In the genomic region with DNA sequence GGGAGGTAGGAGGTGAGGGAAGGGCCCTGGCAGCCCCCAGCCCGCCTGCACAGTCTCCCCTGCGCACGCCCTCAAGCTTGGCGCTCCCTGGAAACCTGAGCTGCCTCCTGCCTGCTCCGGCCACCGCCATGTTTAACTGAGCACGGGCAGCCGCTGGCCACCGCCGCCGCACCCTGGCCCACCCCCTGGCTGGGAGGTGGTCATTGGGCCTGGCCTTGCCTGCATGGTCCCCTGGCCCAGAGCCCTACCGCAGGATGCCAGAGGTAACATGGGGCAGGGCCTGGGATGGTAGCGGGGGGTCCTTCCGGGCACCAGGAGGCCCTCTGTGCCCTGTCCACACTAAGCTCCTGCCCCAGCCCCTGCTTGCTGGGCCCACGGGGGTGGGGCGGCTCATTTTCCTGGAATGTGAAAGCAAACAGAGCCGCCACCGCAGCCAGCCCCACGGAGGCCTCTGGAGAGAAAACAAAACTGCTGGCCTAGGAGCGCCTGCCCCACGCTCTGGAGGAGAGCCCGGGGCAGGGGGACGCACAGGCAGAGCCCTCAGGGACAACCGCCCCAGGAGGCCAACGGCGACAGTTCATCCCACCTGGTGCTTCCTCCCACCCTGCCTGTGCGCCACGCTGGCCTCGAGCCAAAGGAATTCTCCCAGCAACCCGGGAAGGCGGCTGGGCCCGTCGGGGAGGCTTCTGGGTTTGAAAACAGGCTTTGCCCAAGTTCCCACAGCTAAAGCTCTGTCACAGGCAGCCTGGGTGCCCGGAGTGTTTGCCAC, we compare ENCODE assay signal across 1 cellular context.
TF ChIP-seq lines count a peak whose summit lies in the region.

No MANE protein-coding gene starts in this region.

TF ChIP-seq in HepG2, 621 proteins besides CTCF, POLR2A, EP300 and RAD21 (continued from another document and continues in another):
- TF ChIP-seq, protein P1, sequence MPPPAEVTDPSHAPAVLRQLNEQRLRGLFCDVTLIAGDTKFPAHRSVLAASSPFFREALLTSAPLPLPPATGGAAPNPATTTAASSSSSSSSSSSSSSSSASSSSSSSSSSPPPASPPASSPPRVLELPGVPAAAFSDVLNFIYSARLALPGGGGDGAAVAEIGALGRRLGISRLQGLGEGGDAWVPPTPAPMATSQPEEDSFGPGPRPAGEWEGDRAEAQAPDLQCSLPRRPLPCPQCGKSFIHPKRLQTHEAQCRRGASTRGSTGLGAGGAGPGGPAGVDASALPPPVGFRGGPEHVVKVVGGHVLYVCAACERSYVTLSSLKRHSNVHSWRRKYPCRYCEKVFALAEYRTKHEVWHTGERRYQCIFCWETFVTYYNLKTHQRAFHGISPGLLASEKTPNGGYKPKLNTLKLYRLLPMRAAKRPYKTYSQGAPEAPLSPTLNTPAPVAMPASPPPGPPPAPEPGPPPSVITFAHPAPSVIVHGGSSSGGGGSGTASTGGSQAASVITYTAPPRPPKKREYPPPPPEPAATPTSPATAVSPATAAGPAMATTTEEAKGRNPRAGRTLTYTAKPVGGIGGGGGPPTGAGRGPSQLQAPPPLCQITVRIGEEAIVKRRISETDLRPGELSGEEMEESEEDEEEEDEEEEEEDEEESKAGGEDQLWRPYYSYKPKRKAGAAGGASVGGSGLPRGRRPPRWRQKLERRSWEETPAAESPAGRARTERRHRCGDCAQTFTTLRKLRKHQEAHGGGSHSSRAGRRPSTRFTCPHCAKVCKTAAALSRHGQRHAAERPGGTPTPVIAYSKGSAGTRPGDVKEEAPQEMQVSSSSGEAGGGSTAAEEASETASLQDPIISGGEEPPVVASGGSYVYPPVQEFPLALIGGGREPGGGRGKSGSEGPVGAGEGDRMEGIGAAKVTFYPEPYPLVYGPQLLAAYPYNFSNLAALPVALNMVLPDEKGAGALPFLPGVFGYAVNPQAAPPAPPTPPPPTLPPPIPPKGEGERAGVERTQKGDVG (CRISPR knock-in tag; IDR thresholded peaks at IDR 0.05; ENCODE audit: borderline replicate concordance), result peak; percentile 88
- TF ChIP-seq SP1 (IDR thresholded peaks at IDR 0.05) (no peak), SP1 (CRISPR knock-in tag; IDR thresholded peaks at IDR 0.05) (peak; percentile 18; the same call in 1 of the 2 replicates), ZNF7 (CRISPR knock-in tag; IDR thresholded peaks at IDR 0.05) (no peak), ZKSCAN1 (IDR thresholded peaks at IDR 0.05; ENCODE audit: low read length) (no peak), ZNF446 (CRISPR knock-in tag; IDR thresholded peaks at IDR 0.05) (no peak), ZNF451 (CRISPR knock-in tag; IDR thresholded peaks at IDR 0.05) (peak; percentile 71; the same call in 1 of the 2 replicates), XRCC5 (optimal IDR thresholded peaks at IDR 0.05; ENCODE audit: low read length) (peak; percentile 47), ZNF552 (CRISPR knock-in tag; IDR thresholded peaks at IDR 0.05; ENCODE audit: borderline replicate concordance) (no peak), KLF9 (CRISPR knock-in tag; IDR thresholded peaks at IDR 0.05; ENCODE audit: low read depth) (no peak), MED13 (CRISPR knock-in tag; IDR thresholded peaks at IDR 0.05) (0 out of 2 replicates have a peak, but pooled peaks have one; percentile 66), SALL2 (CRISPR knock-in tag; IDR thresholded peaks at IDR 0.05) (peak; percentile 32; the same call in 1 of the 2 replicates), ZNF720 (CRISPR knock-in tag; IDR thresholded peaks at IDR 0.05) (no peak), ZNF224 (CRISPR knock-in tag; IDR thresholded peaks at IDR 0.05) (no peak), XBP1 (CRISPR knock-in tag; IDR thresholded peaks at IDR 0.05) (no peak), CCAR2 (optimal IDR thresholded peaks at IDR 0.05; ENCODE audit: low read depth, low read length) (peak; percentile 83), RFX3 (CRISPR knock-in tag; IDR thresholded peaks at IDR 0.05) (0 out of 2 replicates have a peak, but pooled peaks have one; percentile 37), MED8 (CRISPR knock-in tag; IDR thresholded peaks at IDR 0.05; ENCODE audit: insufficient replicate concordance) (peak; percentile 85), ZNF136 (CRISPR knock-in tag; IDR thresholded peaks at IDR 0.05; ENCODE audit: low read depth) (0 out of 2 replicates have a peak, but pooled peaks have one; percentile 44), ELF4 (CRISPR knock-in tag; IDR thresholded peaks at IDR 0.05; ENCODE audit: borderline replicate concordance) (no peak; the same call in 1 of the 2 replicates), ZMAT3 (CRISPR knock-in tag; conservative IDR thresholded peaks at IDR 0.05) (peak; percentile 73; the same call in 1 of the 2 replicates), MZF1 (CRISPR knock-in tag; IDR thresholded peaks at IDR 0.05; ENCODE audit: borderline replicate concordance) (no peak)
- TF ChIP-seq, protein P2, sequence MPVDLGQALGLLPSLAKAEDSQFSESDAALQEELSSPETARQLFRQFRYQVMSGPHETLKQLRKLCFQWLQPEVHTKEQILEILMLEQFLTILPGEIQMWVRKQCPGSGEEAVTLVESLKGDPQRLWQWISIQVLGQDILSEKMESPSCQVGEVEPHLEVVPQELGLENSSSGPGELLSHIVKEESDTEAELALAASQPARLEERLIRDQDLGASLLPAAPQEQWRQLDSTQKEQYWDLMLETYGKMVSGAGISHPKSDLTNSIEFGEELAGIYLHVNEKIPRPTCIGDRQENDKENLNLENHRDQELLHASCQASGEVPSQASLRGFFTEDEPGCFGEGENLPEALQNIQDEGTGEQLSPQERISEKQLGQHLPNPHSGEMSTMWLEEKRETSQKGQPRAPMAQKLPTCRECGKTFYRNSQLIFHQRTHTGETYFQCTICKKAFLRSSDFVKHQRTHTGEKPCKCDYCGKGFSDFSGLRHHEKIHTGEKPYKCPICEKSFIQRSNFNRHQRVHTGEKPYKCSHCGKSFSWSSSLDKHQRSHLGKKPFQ (CRISPR knock-in tag; IDR thresholded peaks at IDR 0.05; ENCODE audit: insufficient replicate concordance), result no peak
- TF ChIP-seq, protein P3, sequence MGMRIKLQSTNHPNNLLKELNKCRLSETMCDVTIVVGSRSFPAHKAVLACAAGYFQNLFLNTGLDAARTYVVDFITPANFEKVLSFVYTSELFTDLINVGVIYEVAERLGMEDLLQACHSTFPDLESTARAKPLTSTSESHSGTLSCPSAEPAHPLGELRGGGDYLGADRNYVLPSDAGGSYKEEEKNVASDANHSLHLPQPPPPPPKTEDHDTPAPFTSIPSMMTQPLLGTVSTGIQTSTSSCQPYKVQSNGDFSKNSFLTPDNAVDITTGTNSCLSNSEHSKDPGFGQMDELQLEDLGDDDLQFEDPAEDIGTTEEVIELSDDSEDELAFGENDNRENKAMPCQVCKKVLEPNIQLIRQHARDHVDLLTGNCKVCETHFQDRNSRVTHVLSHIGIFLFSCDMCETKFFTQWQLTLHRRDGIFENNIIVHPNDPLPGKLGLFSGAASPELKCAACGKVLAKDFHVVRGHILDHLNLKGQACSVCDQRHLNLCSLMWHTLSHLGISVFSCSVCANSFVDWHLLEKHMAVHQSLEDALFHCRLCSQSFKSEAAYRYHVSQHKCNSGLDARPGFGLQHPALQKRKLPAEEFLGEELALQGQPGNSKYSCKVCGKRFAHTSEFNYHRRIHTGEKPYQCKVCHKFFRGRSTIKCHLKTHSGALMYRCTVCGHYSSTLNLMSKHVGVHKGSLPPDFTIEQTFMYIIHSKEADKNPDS (CRISPR knock-in tag; IDR thresholded peaks at IDR 0.05), result no peak; the same call in 1 of the 2 replicates
- TF ChIP-seq, protein P4, sequence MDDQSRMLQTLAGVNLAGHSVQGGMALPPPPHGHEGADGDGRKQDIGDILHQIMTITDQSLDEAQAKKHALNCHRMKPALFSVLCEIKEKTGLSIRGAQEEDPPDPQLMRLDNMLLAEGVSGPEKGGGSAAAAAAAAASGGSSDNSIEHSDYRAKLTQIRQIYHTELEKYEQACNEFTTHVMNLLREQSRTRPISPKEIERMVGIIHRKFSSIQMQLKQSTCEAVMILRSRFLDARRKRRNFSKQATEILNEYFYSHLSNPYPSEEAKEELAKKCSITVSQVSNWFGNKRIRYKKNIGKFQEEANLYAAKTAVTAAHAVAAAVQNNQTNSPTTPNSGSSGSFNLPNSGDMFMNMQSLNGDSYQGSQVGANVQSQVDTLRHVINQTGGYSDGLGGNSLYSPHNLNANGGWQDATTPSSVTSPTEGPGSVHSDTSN (CRISPR knock-in tag; IDR thresholded peaks at IDR 0.05; ENCODE audit: borderline replicate concordance), result no peak; the same call in 1 of the 2 replicates
- TF ChIP-seq, protein P5, sequence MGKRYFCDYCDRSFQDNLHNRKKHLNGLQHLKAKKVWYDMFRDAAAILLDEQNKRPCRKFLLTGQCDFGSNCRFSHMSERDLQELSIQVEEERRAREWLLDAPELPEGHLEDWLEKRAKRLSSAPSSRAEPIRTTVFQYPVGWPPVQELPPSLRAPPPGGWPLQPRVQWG (CRISPR knock-in tag; IDR thresholded peaks at IDR 0.05; ENCODE audit: borderline replicate concordance, low read depth), result no peak
- TF ChIP-seq, protein P6, sequence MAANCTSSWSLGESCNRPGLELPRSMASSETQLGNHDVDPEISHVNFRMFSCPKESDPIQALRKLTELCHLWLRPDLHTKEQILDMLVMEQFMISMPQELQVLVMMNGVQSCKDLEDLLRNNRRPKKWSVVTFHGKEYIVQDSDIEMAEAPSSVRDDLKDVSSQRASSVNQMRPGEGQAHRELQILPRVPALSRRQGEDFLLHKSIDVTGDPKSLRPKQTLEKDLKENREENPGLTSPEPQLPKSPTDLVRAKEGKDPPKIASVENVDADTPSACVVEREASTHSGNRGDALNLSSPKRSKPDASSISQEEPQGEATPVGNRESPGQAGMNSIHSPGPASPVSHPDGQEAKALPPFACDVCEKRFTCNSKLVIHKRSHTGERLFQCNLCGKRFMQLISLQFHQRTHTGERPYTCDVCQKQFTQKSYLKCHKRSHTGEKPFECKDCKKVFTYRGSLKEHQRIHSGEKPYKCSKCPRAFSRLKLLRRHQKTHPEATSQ (CRISPR knock-in tag; IDR thresholded peaks at IDR 0.05; ENCODE audit: borderline replicate concordance), result no peak
- TF ChIP-seq, protein P7, sequence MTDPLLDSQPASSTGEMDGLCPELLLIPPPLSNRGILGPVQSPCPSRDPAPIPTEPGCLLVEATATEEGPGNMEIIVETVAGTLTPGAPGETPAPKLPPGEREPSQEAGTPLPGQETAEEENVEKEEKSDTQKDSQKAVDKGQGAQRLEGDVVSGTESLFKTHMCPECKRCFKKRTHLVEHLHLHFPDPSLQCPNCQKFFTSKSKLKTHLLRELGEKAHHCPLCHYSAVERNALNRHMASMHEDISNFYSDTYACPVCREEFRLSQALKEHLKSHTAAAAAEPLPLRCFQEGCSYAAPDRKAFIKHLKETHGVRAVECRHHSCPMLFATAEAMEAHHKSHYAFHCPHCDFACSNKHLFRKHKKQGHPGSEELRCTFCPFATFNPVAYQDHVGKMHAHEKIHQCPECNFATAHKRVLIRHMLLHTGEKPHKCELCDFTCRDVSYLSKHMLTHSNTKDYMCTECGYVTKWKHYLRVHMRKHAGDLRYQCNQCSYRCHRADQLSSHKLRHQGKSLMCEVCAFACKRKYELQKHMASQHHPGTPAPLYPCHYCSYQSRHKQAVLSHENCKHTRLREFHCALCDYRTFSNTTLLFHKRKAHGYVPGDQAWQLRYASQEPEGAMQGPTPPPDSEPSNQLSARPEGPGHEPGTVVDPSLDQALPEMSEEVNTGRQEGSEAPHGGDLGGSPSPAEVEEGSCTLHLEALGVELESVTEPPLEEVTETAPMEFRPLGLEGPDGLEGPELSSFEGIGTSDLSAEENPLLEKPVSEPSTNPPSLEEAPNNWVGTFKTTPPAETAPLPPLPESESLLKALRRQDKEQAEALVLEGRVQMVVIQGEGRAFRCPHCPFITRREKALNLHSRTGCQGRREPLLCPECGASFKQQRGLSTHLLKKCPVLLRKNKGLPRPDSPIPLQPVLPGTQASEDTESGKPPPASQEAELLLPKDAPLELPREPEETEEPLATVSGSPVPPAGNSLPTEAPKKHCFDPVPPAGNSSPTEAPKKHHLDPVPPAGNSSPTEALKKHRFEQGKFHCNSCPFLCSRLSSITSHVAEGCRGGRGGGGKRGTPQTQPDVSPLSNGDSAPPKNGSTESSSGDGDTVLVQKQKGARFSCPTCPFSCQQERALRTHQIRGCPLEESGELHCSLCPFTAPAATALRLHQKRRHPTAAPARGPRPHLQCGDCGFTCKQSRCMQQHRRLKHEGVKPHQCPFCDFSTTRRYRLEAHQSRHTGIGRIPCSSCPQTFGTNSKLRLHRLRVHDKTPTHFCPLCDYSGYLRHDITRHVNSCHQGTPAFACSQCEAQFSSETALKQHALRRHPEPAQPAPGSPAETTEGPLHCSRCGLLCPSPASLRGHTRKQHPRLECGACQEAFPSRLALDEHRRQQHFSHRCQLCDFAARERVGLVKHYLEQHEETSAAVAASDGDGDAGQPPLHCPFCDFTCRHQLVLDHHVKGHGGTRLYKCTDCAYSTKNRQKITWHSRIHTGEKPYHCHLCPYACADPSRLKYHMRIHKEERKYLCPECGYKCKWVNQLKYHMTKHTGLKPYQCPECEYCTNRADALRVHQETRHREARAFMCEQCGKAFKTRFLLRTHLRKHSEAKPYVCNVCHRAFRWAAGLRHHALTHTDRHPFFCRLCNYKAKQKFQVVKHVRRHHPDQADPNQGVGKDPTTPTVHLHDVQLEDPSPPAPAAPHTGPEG (CRISPR knock-in tag; IDR thresholded peaks at IDR 0.05), result no peak
- TF ChIP-seq, protein P8, sequence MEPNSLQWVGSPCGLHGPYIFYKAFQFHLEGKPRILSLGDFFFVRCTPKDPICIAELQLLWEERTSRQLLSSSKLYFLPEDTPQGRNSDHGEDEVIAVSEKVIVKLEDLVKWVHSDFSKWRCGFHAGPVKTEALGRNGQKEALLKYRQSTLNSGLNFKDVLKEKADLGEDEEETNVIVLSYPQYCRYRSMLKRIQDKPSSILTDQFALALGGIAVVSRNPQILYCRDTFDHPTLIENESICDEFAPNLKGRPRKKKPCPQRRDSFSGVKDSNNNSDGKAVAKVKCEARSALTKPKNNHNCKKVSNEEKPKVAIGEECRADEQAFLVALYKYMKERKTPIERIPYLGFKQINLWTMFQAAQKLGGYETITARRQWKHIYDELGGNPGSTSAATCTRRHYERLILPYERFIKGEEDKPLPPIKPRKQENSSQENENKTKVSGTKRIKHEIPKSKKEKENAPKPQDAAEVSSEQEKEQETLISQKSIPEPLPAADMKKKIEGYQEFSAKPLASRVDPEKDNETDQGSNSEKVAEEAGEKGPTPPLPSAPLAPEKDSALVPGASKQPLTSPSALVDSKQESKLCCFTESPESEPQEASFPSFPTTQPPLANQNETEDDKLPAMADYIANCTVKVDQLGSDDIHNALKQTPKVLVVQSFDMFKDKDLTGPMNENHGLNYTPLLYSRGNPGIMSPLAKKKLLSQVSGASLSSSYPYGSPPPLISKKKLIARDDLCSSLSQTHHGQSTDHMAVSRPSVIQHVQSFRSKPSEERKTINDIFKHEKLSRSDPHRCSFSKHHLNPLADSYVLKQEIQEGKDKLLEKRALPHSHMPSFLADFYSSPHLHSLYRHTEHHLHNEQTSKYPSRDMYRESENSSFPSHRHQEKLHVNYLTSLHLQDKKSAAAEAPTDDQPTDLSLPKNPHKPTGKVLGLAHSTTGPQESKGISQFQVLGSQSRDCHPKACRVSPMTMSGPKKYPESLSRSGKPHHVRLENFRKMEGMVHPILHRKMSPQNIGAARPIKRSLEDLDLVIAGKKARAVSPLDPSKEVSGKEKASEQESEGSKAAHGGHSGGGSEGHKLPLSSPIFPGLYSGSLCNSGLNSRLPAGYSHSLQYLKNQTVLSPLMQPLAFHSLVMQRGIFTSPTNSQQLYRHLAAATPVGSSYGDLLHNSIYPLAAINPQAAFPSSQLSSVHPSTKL (CRISPR knock-in tag; IDR thresholded peaks at IDR 0.05), result peak; percentile 86
- TF ChIP-seq, protein P9, sequence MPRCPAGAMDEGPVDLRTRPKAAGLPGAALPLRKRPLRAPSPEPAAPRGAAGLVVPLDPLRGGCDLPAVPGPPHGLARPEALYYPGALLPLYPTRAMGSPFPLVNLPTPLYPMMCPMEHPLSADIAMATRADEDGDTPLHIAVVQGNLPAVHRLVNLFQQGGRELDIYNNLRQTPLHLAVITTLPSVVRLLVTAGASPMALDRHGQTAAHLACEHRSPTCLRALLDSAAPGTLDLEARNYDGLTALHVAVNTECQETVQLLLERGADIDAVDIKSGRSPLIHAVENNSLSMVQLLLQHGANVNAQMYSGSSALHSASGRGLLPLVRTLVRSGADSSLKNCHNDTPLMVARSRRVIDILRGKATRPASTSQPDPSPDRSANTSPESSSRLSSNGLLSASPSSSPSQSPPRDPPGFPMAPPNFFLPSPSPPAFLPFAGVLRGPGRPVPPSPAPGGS (CRISPR knock-in tag; IDR thresholded peaks at IDR 0.05), result peak; percentile 62; the same call in 1 of the 2 replicates
